In the genomic region with DNA sequence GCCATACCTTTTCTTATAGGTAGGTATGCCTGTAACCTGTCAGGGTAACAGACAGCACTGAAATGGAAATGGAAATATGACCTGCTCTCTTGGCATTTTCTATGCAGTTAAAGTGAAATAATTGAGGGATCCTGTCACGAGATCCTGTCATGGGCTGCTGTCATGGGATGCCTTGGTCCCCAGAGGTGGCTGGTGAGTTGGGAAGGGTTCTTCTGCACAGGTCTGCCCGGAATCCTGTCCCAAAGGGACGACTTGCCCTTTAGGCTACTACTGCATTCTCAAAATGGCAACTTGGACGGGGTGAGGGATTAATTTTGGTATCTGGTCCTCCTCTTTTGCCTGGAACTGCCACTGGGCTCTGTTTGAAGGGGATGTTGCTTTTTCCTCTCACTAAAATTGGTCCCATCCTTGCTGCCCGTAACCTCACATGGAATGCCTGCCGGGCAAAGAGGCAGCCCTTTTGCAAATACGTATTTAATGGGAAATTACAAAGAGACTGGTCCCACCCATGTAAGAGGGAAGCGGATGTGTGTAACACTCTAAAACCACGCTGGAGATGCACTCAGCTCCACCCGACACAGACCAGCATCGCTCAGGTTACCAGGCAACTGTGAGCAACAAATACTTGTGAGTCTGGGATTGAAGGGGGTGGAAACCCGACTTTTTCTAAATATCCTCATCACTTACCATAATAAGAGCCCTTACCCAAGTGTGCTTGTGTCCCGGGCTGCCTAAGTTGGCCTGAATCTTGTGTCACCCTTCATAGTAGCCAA, we compare ENCODE assay signal across 8 cellular contexts. TPM values are rescaled to one million over a fixed set of nuclear protein-coding genes. Genes with fewer than 3 reads are reported as not detected.
DNase-seq lines count a peak whose midpoint lies in the region; ATAC-seq and TF ChIP-seq lines count a peak whose summit lies in the region.

No MANE protein-coding gene starts in this region.

- peaks cover 69% of the 10 kb centered on the region for H3K4me1 Mint-ChIP-seq in activated T-cell treated with anti-CD3 and anti-CD28 coated beads, Interleukin-2, amount 50 U/mL, for 4 hours (ENCODE audit: low read depth)

- no peaks in the 10 kb centered on the region for H3K9me3 Mint-ChIP-seq in activated T-cell treated with anti-CD3 and anti-CD28 coated beads, Interleukin-2, amount 50 U/mL, for 4 hours

- POLR2A ChIA-PET in HEK293T (lab: Yijun Ruan, JAX), result no interaction called here

- no peaks in the 10 kb centered on the region for H3K27me3 Mint-ChIP-seq in activated T-cell treated with anti-CD3 and anti-CD28 coated beads, Interleukin-2, amount 50 U/mL, for 4 hours (ENCODE audit: low read depth)

- DNase-seq in LHCN-M2 (ENCODE audit: low read depth) (peak; percentile 52), left cardiac atrium (peak; percentile 75), NCI-H345 treated with DMSO at 0.1 percent for 48 hours (lab: John Stamatoyannopoulos, UW; ENCODE audit: unreplicated experiment) (no peak), HEK293T (ENCODE audit: extremely low spot score) (no peak), middle frontal gyrus (ENCODE audit: extremely low spot score, low spot score) (no peak)
- peak; percentile 31 for DNase-seq in activated T-cell treated with anti-CD3 and anti-CD28 coated beads, Interleukin-2, amount 50 U/mL, for 4 hours
- peak; percentile 57 for DNase-seq in stimulated activated CD8-positive, alpha-beta memory T cell treated with anti-CD3 and anti-CD28 coated beads, Interleukin-12 subunit alpha, Interleukin-12 subunit beta, amount 100 ng/mL, for 1 hour (ENCODE audit: low read depth)

- H3K36me3 Mint-ChIP-seq in activated T-cell treated with anti-CD3 and anti-CD28 coated beads, Interleukin-2, amount 50 U/mL, for 4 hours (ENCODE audit: insufficient read depth), result peaks cover 28% of the 10 kb centered on the region

- peak overlapping the region; percentile 66 for H3K4me3 Mint-ChIP-seq in activated T-cell treated with anti-CD3 and anti-CD28 coated beads, Interleukin-2, amount 50 U/mL, for 4 hours

- ATAC-seq in activated T-cell treated with anti-CD3 and anti-CD28 coated beads, Interleukin-2, amount 50 U/mL, for 4 hours, result peak; percentile 81 to 82
- ATAC-seq in left cardiac atrium, result peak; percentile 32 to 78
- ATAC-seq in HG02981 (IDR thresholded peaks at IDR 0.05; ENCODE audit: unreplicated experiment), result no peak

- intact Hi-C loops in left cardiac atrium (cut with DNase I), result loop anchor here in 1 of 2 donors (10.0 kb wide), 1 partner anchor 153 kb away; no protein-coding TSS in a partner anchor

- CTCF ChIA-PET in HEK293T (lab: Yijun Ruan, JAX), result no interaction called here

TF ChIP-seq in HEK293T, 16 proteins besides CTCF, POLR2A, EP300 and RAD21:
- TF ChIP-seq BHLHE40 (IDR thresholded peaks at IDR 0.05; ENCODE audit: borderline replicate concordance), result no peak
- TF ChIP-seq LEF1 (IDR thresholded peaks at IDR 0.05; ENCODE audit: borderline replicate concordance), result no peak
- no peak for TF ChIP-seq ZNF384 (IDR thresholded peaks at IDR 0.05)
- no peak for TF ChIP-seq TARDBP (IDR thresholded peaks at IDR 0.05)
- no peak for TF ChIP-seq FOXK2 (IDR thresholded peaks at IDR 0.05)

RNA-seq across cellular contexts. Expression of a gene that starts 47.5 kb away (rescaled TPM):
- 90.2 and 105 TPM in 2 replicates for total RNA-seq in LHCN-M2 (2014; rRNA removed)
- 30.2 TPM for polyA plus RNA-seq in LHCN-M2 (2012)
- 10 to 100 TPM; 33.8 to 43.1 (median 33.9) TPM for total RNA-seq in activated T-cell treated with anti-CD3 and anti-CD28 coated beads, Interleukin-2, amount 50 U/mL, for 4 hours
- total RNA-seq in left cardiac atrium, result 10 to 100 TPM; 18.4 to 28.7 TPM

Comparison
In these comparisons a context has a peak if more than half of its experiments do, and no peak if none do; other contexts are left out.
1. DNase-seq: peak in LHCN-M2 (single experiment), activated T-cell treated with anti-CD3 and anti-CD28 coated beads, Interleukin-2, amount 50 U/mL, for 4 hours (single experiment), left cardiac atrium (single experiment) and stimulated activated CD8-positive, alpha-beta memory T cell treated with anti-CD3 and anti-CD28 coated beads, Interleukin-12 subunit alpha, Interleukin-12 subunit beta, amount 100 ng/mL, for 1 hour (single experiment); none in NCI-H345 treated with DMSO at 0.1 percent for 48 hours (single experiment), HEK293T (single experiment) and middle frontal gyrus (single experiment).